8 cellular contexts compared by ENCODE assay signal in the genomic region with DNA sequence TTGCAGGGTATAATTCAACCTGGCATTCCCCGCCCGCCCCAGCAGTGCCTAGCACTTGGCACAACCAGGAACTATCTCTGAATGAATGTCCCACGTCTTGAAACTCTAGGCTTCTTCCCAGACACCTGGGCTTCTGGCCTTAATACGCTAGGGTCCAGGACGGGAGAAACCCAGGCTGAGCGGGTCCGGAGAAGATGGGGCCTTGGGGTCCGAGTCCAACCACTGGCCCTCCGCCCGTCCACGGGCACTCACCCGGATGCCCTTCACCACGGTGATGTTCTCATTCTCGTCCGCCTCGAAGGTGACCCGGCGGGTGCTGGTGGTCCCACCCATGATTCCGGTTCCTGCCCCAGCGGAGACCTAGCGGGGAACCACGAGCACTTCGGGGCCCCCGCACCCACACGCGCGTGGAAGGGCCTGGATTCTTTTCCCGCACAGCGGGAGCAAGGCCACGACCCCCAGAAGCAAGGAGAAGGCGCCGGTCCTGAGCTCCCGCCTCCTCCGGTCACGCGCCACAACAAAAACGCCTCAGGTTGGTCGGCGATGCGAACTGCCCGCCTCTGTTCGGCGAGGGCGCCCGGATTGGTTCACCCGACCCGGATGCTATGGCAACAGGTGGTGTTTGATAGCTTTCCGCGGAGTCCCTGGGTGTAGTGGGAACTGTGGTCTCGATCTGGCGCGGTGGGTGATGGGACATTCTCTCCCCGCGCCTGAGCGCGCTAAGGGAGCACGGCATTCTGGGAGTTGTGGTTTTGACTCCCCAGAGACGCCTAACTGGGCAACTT. TPM values are rescaled to one million over a fixed set of nuclear protein-coding genes. Genes with fewer than 3 reads are reported as not detected.
DNase-seq lines count a peak whose midpoint lies in the region; ATAC-seq and TF ChIP-seq lines count a peak whose summit lies in the region.

A gene (minus strand): TSS at position 486 of the 785 bp plus-strand sequence. CDS start 153 bp downstream, at position 333.

- H3K27me3 Mint-ChIP-seq in type B pancreatic cell, result peaks cover 8% of the 10 kb centered on the region

- TF ChIP-seq CTCF in GM13976 (IDR thresholded peaks at IDR 0.05; ENCODE audit: borderline replicate concordance, control extremely low read depth, extremely low read depth, insufficient read depth, missing control alignments), result no peak
- TF ChIP-seq CTCF in heart left ventricle (IDR thresholded peaks at IDR 0.05), result no peak
- TF ChIP-seq CTCF in type B pancreatic cell (conservative IDR thresholded peaks at IDR 0.05), result no peak

- in situ Hi-C loops in GM13976 (cut with MboI; ENCODE audit: low sequenced_read_pairs, unreplicated experiment), result no loop called here

- H3K9me3 ChIP-seq in heart left ventricle, result no peaks in the 10 kb centered on the region

- H3K9me3 Mint-ChIP-seq in type B pancreatic cell, result no peaks in the 10 kb centered on the region

- H3K36me3 ChIP-seq in heart left ventricle, result peaks cover 0 to 7% (median 0%) of the 10 kb centered on the region in 9 donors

- H3K36me3 Mint-ChIP-seq in type B pancreatic cell, result peaks cover 10% of the 10 kb centered on the region

- peak within 1 kb of the TSS; percentile 91 for H3K27ac Mint-ChIP-seq in type B pancreatic cell

- TF ChIP-seq POLR2A in heart left ventricle (IDR thresholded peaks at IDR 0.05), result peak; percentile 42 to 82

- peak within 1 kb of the TSS; percentile 46 to 95 (median 88) for H3K27ac ChIP-seq in heart left ventricle

- intact Hi-C loops in T-helper 1 cell treated with Interleukin-12 subunit alpha and Interleukin-12 subunit beta and Interleukin-4 antibody, amounts not matched to agents 30 ng/mL and 1 ng/mL, for 36 hours (cut with micrococcal nuclease), result loop anchor here (1.0 to 5.0 kb wide), 9 partner anchors 149 to 1906 kb away; a partner anchor contains a TSS
- intact Hi-C loops in heart left ventricle (cut with DNase I), result loop anchor here in 4 of 10 donors (1.0 to 10.0 kb wide), 3 partner anchors 153 to 173 kb away; a partner anchor contains a TSS

- 0% methylated on average over 9 to 58 of the region's 58 CpGs for WGBS in heart left ventricle, 4 donors

- H3K4me1 ChIP-seq in heart left ventricle, result peaks cover 0 to 49% (median 29%) of the 10 kb centered on the region in 12 donors

- no peaks in the 10 kb centered on the region for H3K27me3 ChIP-seq in heart left ventricle

- DNase-seq in GM13976 (ENCODE audit: low spot score), result peak; percentile 96
- DNase-seq in NCI-H146 treated with DMSO at 0.1 percent for 48 hours (lab: John Stamatoyannopoulos, UW; ENCODE audit: unreplicated experiment), result peak; percentile 95
- peak; percentile 98 for DNase-seq in amniotic epithelial cell (ENCODE audit: low read depth)
- peak; percentile 98 to 99 (median 98) for DNase-seq in heart left ventricle
- peak; percentile 99 for DNase-seq in pons (ENCODE audit: low spot score)
- peak; percentile 96 for DNase-seq in type B pancreatic cell (ENCODE audit: extremely low spot score, unreplicated experiment)

- H3K4me3 Mint-ChIP-seq in type B pancreatic cell, result peak within 1 kb of the TSS; percentile 96

- peaks cover 30% of the 10 kb centered on the region for H3K4me1 Mint-ChIP-seq in type B pancreatic cell (ENCODE audit: unreplicated experiment)

- peak; percentile 99 for ATAC-seq in HG02870 (IDR thresholded peaks at IDR 0.05; ENCODE audit: unreplicated experiment)
- peak; percentile 99 to 100 (median 100) for ATAC-seq in heart left ventricle

- H3K4me3 ChIP-seq in heart left ventricle, result peak within 1 kb of the TSS; percentile 52 to 95 (median 86)

RNA-seq across cellular contexts. Expression of the gene that starts here (rescaled TPM):
- 52.6 and 52.8 TPM in 2 replicates for total RNA-seq in T-helper 1 cell treated with Interleukin-12 subunit alpha and Interleukin-12 subunit beta and Interleukin-4 antibody, amounts not matched to agents 30 ng/mL and 1 ng/mL, for 36 hours
- 100 to 1,000 TPM in 8 of 9 donors, 10 to 100 TPM in 1; 92.9 to 197 (median 176) TPM for total RNA-seq in heart left ventricle
- 100 to 1,000 TPM; 108 to 186 TPM for polyA plus RNA-seq in heart left ventricle
- total RNA-seq in type B pancreatic cell (ENCODE audit: low replicate concordance), result 59.2 and 71.0 TPM in 2 replicates

Comparison
In these comparisons a context has a peak if more than half of its experiments do, and no peak if none do; other contexts are left out.
1. Peak in every context shown above with its lines: DNase-seq, ATAC-seq, H3K4me3 ChIP-seq and H3K27ac ChIP-seq.